ENCODE assay signal across 11 cellular contexts in genomic region chr16:19882641-19883040, GRCh38. TPM values are rescaled to one million over a fixed set of nuclear protein-coding genes. Genes with fewer than 3 reads are reported as not detected.
DNase-seq lines count a peak whose midpoint lies in the region; ATAC-seq and TF ChIP-seq lines count a peak whose summit lies in the region.
"Had no signal": no experiment of that assay in that cellular context is flagged by ENCODE, and none has a peak within 500 bp of the region (broad histone marks: within the 10 kb centered on the region; RNA-seq: fewer than 3 reads in every experiment).

No MANE protein-coding gene starts in this region.

- no peaks in the 10 kb centered on the region for H3F3A ChIP-seq in PC-3 (ENCODE audit: low read length, unreplicated experiment)

- TF ChIP-seq POLR2A in lower leg skin (IDR thresholded peaks at IDR 0.05) = no peak

- peaks cover 33% of the 10 kb centered on the region for H3K27me3 Mint-ChIP-seq in CD4-positive, alpha-beta T cell

- no peak overlapping the region for H3K9ac ChIP-seq in PC-3 (ENCODE audit: low read length)
- peak overlapping the region; percentile 4 for H3K9ac ChIP-seq in trophoblast cell (ENCODE audit: low read length)

- H3K9me2 ChIP-seq in PC-3 (replicated peaks; ENCODE audit: low read length) = no peaks in the 10 kb centered on the region

- H3K23ac ChIP-seq in trophoblast cell (ENCODE audit: low read length) = no peak overlapping the region

- no peak overlapping the region for H4K12ac ChIP-seq in trophoblast cell (ENCODE audit: low read depth, low read length)

- H2BK12ac ChIP-seq in trophoblast cell (ENCODE audit: low read length) = no peak overlapping the region

- peak overlapping the region; percentile 74 for H3K4me3 Mint-ChIP-seq in CD4-positive, alpha-beta T cell
- H3K4me3 Mint-ChIP-seq: activated naive CD4-positive, alpha-beta T cell treated with anti-CD3 and anti-CD28 coated beads for 36 hours had no signal

- DNase-seq in CD4-positive, alpha-beta T cell = no peak
- DNase-seq in PC-3 = no peak
- peak in 1 of 3 donors; percentile 25 for DNase-seq in right cardiac atrium
- no peak for DNase-seq in trophoblast cell
- no peak for DNase-seq in DMS79 (lab: John Stamatoyannopoulos, UW)
- no peak for DNase-seq in lower leg skin (ENCODE audit: low spot score in 2 of 2)
- DNase-seq: activated naive CD4-positive, alpha-beta T cell treated with anti-CD3 and anti-CD28 coated beads for 36 hours; DMS53; stimulated activated naive CD4-positive, alpha-beta T cell treated with Interleukin-2 at 50 U/mL for 16 hours had no signal

- peak overlapping the region; percentile 83; the same call in 1 of the 2 replicates for H3K4me3 ChIP-seq in PC-3 (ENCODE audit: low read length)
- peak overlapping the region; percentile 71 for H3K4me3 ChIP-seq in right cardiac atrium (ENCODE audit: low read length)
- H3K4me3 ChIP-seq in trophoblast cell (ENCODE audit: low read depth, low read length) = peak overlapping the region; percentile 26
- no peak overlapping the region for H3K4me3 ChIP-seq in lower leg skin (ENCODE audit: low read depth, poor library complexity, severe bottlenecking)

- peaks cover 8% of the 10 kb centered on the region for H3K79me1 ChIP-seq in trophoblast cell (ENCODE audit: low read length)

- no peak overlapping the region for H3K4ac ChIP-seq in trophoblast cell (ENCODE audit: low read depth, low read length)

- POLR2A ChIA-PET in CD4-positive, alpha-beta T cell (lab: Charles Lee) = interaction anchor here (1.0 kb wide), 1 partner anchor 283 kb away, joined by 3 read pairs; no protein-coding TSS in a partner anchor
- POLR2A ChIA-PET in PC-3 (lab: Charles Lee; ENCODE audit: unreplicated experiment) = no interaction called here

- peaks cover 29% of the 10 kb centered on the region for H3K4me1 Mint-ChIP-seq in CD4-positive, alpha-beta T cell (ENCODE audit: low read depth)

- intact Hi-C loops in CD4-positive, alpha-beta T cell (cut with DNase I, micrococcal nuclease) = loop anchor here in 1 of 2 experiments (5.0 kb wide), 1 partner anchor 1090 kb away; the partner anchor contains the start of gene RPS15A
- intact Hi-C loops in PC-3 (cut with micrococcal nuclease) = no loop called here
- intact Hi-C loops in right cardiac atrium (cut with DNase I) = loop anchor here in 1 of 4 donors (5.0 kb wide), 2 partner anchors 40 to 165 kb away; partner anchors contain the start of genes IQCK and KNOP1
- intact Hi-C loops in lower leg skin (cut with DNase I; ENCODE audit: low total_unique reads) = no loop called here

- no peak overlapping the region for H3K18ac ChIP-seq in trophoblast cell (ENCODE audit: low read length)

- no peak for ATAC-seq in CD4-positive, alpha-beta T cell (ENCODE audit: poor library complexity)
- ATAC-seq in PC-3 (no peak), right cardiac atrium (no peak), GM19023 (IDR thresholded peaks at IDR 0.05; ENCODE audit: unreplicated experiment) (no peak), GM19328 (IDR thresholded peaks at IDR 0.05; ENCODE audit: unreplicated experiment) (no peak)

- no peak overlapping the region for H4K91ac ChIP-seq in trophoblast cell (ENCODE audit: low read depth, low read length)

- H3K4me2 ChIP-seq in PC-3 (ENCODE audit: low read length) (peak overlapping the region; percentile 84), trophoblast cell (ENCODE audit: low read length) (peak overlapping the region; percentile 95)

- no peaks in the 10 kb centered on the region for H3K9me3 Mint-ChIP-seq in CD4-positive, alpha-beta T cell
- H3K9me3 Mint-ChIP-seq: activated naive CD4-positive, alpha-beta T cell treated with anti-CD3 and anti-CD28 coated beads for 36 hours had no signal

- no peak overlapping the region for H2BK120ac ChIP-seq in trophoblast cell (ENCODE audit: insufficient read depth, low read length, poor library complexity)

- no TSS peak for BruUV-seq in PC-3 (replicated peaks; lab: Mats Ljungman, UMichigan)

- no peak for TF ChIP-seq CTCF in CD4-positive, alpha-beta T cell (IDR thresholded peaks at IDR 0.05)
- no peak for TF ChIP-seq CTCF in PC-3 (conservative IDR thresholded peaks at IDR 0.05; ENCODE audit: low read depth, low read length)
- TF ChIP-seq CTCF in lower leg skin (IDR thresholded peaks at IDR 0.05) = no peak

- H2AFZ ChIP-seq in PC-3 (ENCODE audit: low read length) (no peak overlapping the region), trophoblast cell (ENCODE audit: insufficient read depth, low read length, poor library complexity) (no peak overlapping the region)

- H3K14ac ChIP-seq in trophoblast cell (ENCODE audit: low read length) = no peak overlapping the region

- peaks cover 27% of the 10 kb centered on the region; the same call in 1 of the 2 replicates for H3K79me2 ChIP-seq in PC-3 (ENCODE audit: low read length)
- H3K79me2 ChIP-seq in trophoblast cell (ENCODE audit: control insufficient read depth, insufficient read depth, low read length, poor library complexity) = peaks cover 4% of the 10 kb centered on the region

- no peaks in the 10 kb centered on the region for H4K20me1 ChIP-seq in PC-3 (ENCODE audit: low read length)

- CTCF ChIA-PET in CD4-positive, alpha-beta T cell (lab: Charles Lee) = interaction anchor here (1.6 kb wide), 1 partner anchor 25 kb away, joined by 4 read pairs; no protein-coding TSS in a partner anchor
- CTCF ChIA-PET in PC-3 (lab: Charles Lee) = no interaction called here

- peaks cover 35% of the 10 kb centered on the region for H3K27me3 ChIP-seq in CD4-positive, alpha-beta T cell (ENCODE audit: control insufficient read depth, insufficient read depth, low read length)
- H3K27me3 ChIP-seq in PC-3 (ENCODE audit: low read length) (no peaks in the 10 kb centered on the region), right cardiac atrium (ENCODE audit: control insufficient read depth, insufficient read depth) (no peaks in the 10 kb centered on the region), trophoblast cell (ENCODE audit: insufficient read depth, low read length) (no peaks in the 10 kb centered on the region)

- H3K27ac ChIP-seq in CD4-positive, alpha-beta T cell (ENCODE audit: low read depth, low read length) = no peak overlapping the region
- H3K27ac ChIP-seq in PC-3 (ENCODE audit: low read length) = no peak overlapping the region
- peak overlapping the region; percentile 13 for H3K27ac ChIP-seq in right cardiac atrium (ENCODE audit: low read length)
- no peak overlapping the region for H3K27ac ChIP-seq in trophoblast cell (ENCODE audit: low read depth, low read length)

- no peak overlapping the region for H2BK5ac ChIP-seq in trophoblast cell (ENCODE audit: low read depth, low read length, poor library complexity)

- WGBS in right cardiac atrium = 40% methylated on average over 3 of the region's 3 CpGs
- no CpG with 5 or more reads among the region's 3 CpGs for WGBS in trophoblast cell (ENCODE audit: extremely low coverage, insufficient coverage, insufficient read length)
- WGBS in lower leg skin, 2 donors = 63 to 75% methylated on average over 3 of the region's 3 CpGs

- H3K9me3 ChIP-seq in CD4-positive, alpha-beta T cell (ENCODE audit: control insufficient read depth, low read length) = no peaks in the 10 kb centered on the region
- H3K9me3 ChIP-seq in PC-3 (ENCODE audit: low read length) = no peaks in the 10 kb centered on the region
- no peaks in the 10 kb centered on the region for H3K9me3 ChIP-seq in right cardiac atrium (ENCODE audit: control insufficient read depth, low read length)
- peaks cover 5% of the 10 kb centered on the region for H3K9me3 ChIP-seq in trophoblast cell (ENCODE audit: insufficient read depth, low read depth, low read length)

- H3K27ac Mint-ChIP-seq in CD4-positive, alpha-beta T cell = no peak overlapping the region
- H3K27ac Mint-ChIP-seq: activated naive CD4-positive, alpha-beta T cell treated with anti-CD3 and anti-CD28 coated beads for 36 hours had no signal

- H3K4me1 ChIP-seq in PC-3 (ENCODE audit: insufficient read depth, low read length) (peaks cover 4% of the 10 kb centered on the region; the same call in 1 of the 2 replicates), right cardiac atrium (ENCODE audit: control insufficient read depth, insufficient read depth, low read length) (peaks cover 6% of the 10 kb centered on the region), trophoblast cell (ENCODE audit: control insufficient read depth in 1 of 2, insufficient read depth in 2 of 2, low read length in 2 of 2) (peaks cover 1 to 5% of the 10 kb centered on the region in 2 experiments)

- no peaks in the 10 kb centered on the region for H3K36me3 Mint-ChIP-seq in CD4-positive, alpha-beta T cell (ENCODE audit: low read depth)

- H2AK5ac ChIP-seq in trophoblast cell (ENCODE audit: low read length) = no peak overlapping the region

- no peak overlapping the region for H4K8ac ChIP-seq in trophoblast cell (ENCODE audit: low read depth, low read length)

- H3K36me3 ChIP-seq in PC-3 (ENCODE audit: low read depth, low read length) (no peaks in the 10 kb centered on the region), trophoblast cell (ENCODE audit: control insufficient read depth in 1 of 2, insufficient read depth in 2 of 2, low read length in 2 of 2) (no peaks in the 10 kb centered on the region)

RNA-seq across cellular contexts. Expression of gene GPRC5B, which starts 2.0 kb away (rescaled TPM):
- under 1 TPM; 0.47 to 0.75 TPM for total RNA-seq in CD4-positive, alpha-beta T cell
- total RNA-seq in PC-3 (2014; rRNA removed) (5.5 and 12.4 TPM in 2 replicates), right cardiac atrium (10 to 100 TPM; 56.4 to 86.8 (median 84.5) TPM), lower leg skin (10 to 100 TPM in 2 of 4 donors, 1 to 10 TPM in 2; 5.0 to 16.6 (median 9.5) TPM)
- polyA plus RNA-seq in right cardiac atrium = 70.6 TPM
- polyA plus RNA-seq in trophoblast cell (2013) = 42.9 and 43.4 TPM in 2 replicates
